Comparison of ENCODE assay signal across 8 cellular contexts in the genomic region with DNA sequence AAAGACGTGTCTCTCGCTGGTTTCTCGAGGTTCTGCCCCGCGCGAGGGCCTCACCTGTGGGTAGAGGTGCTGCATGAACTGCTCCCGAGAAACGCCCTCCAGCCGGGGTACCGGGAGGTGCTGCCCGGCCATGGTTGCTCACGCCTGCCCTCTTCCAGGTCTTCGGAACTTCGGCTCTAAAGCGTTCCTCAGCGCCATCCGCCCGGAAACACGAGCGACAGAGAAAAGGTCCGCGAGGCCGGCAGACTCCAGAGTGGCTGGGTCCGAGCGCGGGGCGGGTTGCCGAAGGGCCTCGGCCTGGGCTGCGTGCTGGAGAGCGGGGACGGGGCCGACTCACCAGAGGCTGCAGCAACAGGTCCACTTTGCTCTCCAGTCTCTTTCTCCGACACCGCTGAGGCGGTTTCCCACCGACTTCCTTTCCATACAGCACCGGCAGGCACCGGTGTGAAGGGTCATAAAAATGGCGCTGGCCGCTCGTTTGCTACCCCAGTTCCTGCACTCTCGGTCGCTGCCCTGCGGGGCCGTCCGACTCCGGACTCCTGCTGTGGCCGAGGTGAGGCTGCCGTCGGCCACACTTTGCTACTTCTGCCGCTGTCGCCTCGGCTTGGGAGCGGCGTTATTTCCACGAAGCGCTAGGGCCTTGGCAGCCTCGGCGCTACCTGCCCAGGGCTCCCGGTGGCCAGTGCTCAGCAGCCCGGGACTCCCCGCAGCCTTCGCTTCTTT. TPM values are rescaled to one million over a fixed set of nuclear protein-coding genes. Genes with fewer than 3 reads are reported as not detected.
DNase-seq lines count a peak whose midpoint lies in the region; ATAC-seq, FAIRE-seq and TF ChIP-seq lines count a peak whose summit lies in the region.

A gene with protein sequence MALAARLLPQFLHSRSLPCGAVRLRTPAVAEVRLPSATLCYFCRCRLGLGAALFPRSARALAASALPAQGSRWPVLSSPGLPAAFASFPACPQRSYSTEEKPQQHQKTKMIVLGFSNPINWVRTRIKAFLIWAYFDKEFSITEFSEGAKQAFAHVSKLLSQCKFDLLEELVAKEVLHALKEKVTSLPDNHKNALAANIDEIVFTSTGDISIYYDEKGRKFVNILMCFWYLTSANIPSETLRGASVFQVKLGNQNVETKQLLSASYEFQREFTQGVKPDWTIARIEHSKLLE (plus strand): TSS at position 244 of the 723 bp plus-strand sequence. CDS start 217 bp downstream, at position 461.
Gene TYW5, minus strand, starts transcription at position 153 of the 723 bp plus-strand sequence. Its CDS starts 21 bp downstream, at position 132.

- H3K4me3 ChIP-seq in AG04449 (ENCODE audit: low read depth, low read length) (peak within 1 kb of the TSS; percentile 95), breast epithelium (peak within 1 kb of the TSS; percentile 94 to 99 (median 96)), iPS-20b (ENCODE audit: low read length) (peak within 1 kb of the TSS; percentile 99), small intestine (ENCODE audit: low read depth in 1 of 2, low read length in 2 of 2) (peak within 1 kb of the TSS; percentile 89 to 98)

- intact Hi-C loops in breast epithelium (cut with DNase I; ENCODE audit: low total_unique reads) = loop anchor here (5.0 kb wide), 1 partner anchor 1177 kb away; no protein-coding TSS in a partner anchor

- no peak for FAIRE-seq in small intestine (lab: Jason Lieb, UNC)

- no peaks in the 10 kb centered on the region for H3K9me3 ChIP-seq in breast epithelium
- H3K9me3 ChIP-seq in iPS-20b (ENCODE audit: insufficient read depth, low read depth, low read length) = no peaks in the 10 kb centered on the region
- no peaks in the 10 kb centered on the region for H3K9me3 ChIP-seq in small intestine (ENCODE audit: control insufficient read depth, low read depth)

- CTCF ChIA-PET in AG04449 (lab: Yijun Ruan, JAX) = no interaction called here

- H3K4me1 ChIP-seq in breast epithelium (peaks cover 0 to 18% of the 10 kb centered on the region in 2 donors), iPS-20b (ENCODE audit: insufficient read depth, low read length) (peaks cover 4% of the 10 kb centered on the region; the same call in 1 of the 2 replicates), small intestine (ENCODE audit: control insufficient read depth in 2 of 2, insufficient read depth in 1 of 2, low read depth in 1 of 2, low read length in 1 of 2) (peaks cover 9 to 13% of the 10 kb centered on the region in 2 donors)

- ATAC-seq in GM18870 (IDR thresholded peaks at IDR 0.05; ENCODE audit: unreplicated experiment) = peak; percentile 84
- ATAC-seq in HG03108 (IDR thresholded peaks at IDR 0.05; ENCODE audit: unreplicated experiment) = peak; percentile 83

- H3K27me3 ChIP-seq in breast epithelium (no peaks in the 10 kb centered on the region), iPS-20b (ENCODE audit: insufficient read depth, low read length) (no peaks in the 10 kb centered on the region), small intestine (ENCODE audit: control insufficient read depth in 2 of 2, insufficient read depth in 2 of 2, low read length in 2 of 2) (no peaks in the 10 kb centered on the region)

- no peak for TF ChIP-seq POLR2A in breast epithelium (IDR thresholded peaks at IDR 0.05)

- POLR2A ChIA-PET in AG04449 (lab: Yijun Ruan, JAX) = no interaction called here

- H3K36me3 ChIP-seq in breast epithelium (no peaks in the 10 kb centered on the region), iPS-20b (ENCODE audit: insufficient read depth, low read depth, low read length) (peaks cover 35% of the 10 kb centered on the region), small intestine (ENCODE audit: control insufficient read depth in 2 of 2, insufficient read depth in 2 of 2, low read length in 2 of 2) (peaks cover 0 to 1% of the 10 kb centered on the region in 2 donors)

- no peak for DNase-seq in AG04449 (ENCODE audit: low read depth, low spot score)
- DNase-seq in NCI-H2196 treated with DMSO at 0.1 percent for 48 hours (lab: John Stamatoyannopoulos, UW; ENCODE audit: unreplicated experiment) = peak; percentile 66
- peak; percentile 64 to 76 for DNase-seq in breast epithelium (ENCODE audit: low spot score in 2 of 2)
- peak; percentile 88 for DNase-seq in small intestine

- WGBS in small intestine, 3 donors = 0% methylated on average over 62 to 64 of the region's 64 CpGs

- H3K9ac ChIP-seq in iPS-20b (ENCODE audit: low read depth, low read length) = peak within 1 kb of the TSS; percentile 91

- peak; percentile 45 for TF ChIP-seq CTCF in AG04449 (IDR thresholded peaks at IDR 0.05; ENCODE audit: insufficient read depth, low read length, missing control alignments)
- TF ChIP-seq CTCF in VCaP (conservative IDR thresholded peaks at IDR 0.05) = 0 out of 2 replicates have a peak, but pooled peaks have one; percentile 20
- TF ChIP-seq CTCF in breast epithelium (IDR thresholded peaks at IDR 0.05) = peak in 2 of 3 donors; percentile 24 to 35

- H3K27ac ChIP-seq in VCaP (peak within 1 kb of the TSS; percentile 96), breast epithelium (peak within 1 kb of the TSS; percentile 85 to 95), iPS-20b (ENCODE audit: low read length) (peak within 1 kb of the TSS; percentile 88), small intestine (ENCODE audit: low read depth in 1 of 2, low read length in 1 of 2) (peak within 1 kb of the TSS; percentile 95 to 98)

RNA-seq across cellular contexts. Expression of the first gene that starts in this region (rescaled TPM):
- total RNA-seq in breast epithelium = 10 to 100 TPM; 17.0 to 27.4 (median 26.6) TPM
- polyA plus RNA-seq in small intestine = 10 to 100 TPM; 26.1 to 49.9 (median 28.4) TPM

RNA-seq across cellular contexts. Expression of gene TYW5, which starts in this region (rescaled TPM):
- total RNA-seq in breast epithelium = 10 to 100 TPM in 1 of 3 donors, 1 to 10 TPM in 2; 7.2 to 12.9 (median 9.8) TPM
- 1 to 10 TPM; 2.4 to 4.0 (median 3.5) TPM for polyA plus RNA-seq in small intestine
